Comparison of ENCODE assay signal across 19 cellular contexts in the genomic region with DNA sequence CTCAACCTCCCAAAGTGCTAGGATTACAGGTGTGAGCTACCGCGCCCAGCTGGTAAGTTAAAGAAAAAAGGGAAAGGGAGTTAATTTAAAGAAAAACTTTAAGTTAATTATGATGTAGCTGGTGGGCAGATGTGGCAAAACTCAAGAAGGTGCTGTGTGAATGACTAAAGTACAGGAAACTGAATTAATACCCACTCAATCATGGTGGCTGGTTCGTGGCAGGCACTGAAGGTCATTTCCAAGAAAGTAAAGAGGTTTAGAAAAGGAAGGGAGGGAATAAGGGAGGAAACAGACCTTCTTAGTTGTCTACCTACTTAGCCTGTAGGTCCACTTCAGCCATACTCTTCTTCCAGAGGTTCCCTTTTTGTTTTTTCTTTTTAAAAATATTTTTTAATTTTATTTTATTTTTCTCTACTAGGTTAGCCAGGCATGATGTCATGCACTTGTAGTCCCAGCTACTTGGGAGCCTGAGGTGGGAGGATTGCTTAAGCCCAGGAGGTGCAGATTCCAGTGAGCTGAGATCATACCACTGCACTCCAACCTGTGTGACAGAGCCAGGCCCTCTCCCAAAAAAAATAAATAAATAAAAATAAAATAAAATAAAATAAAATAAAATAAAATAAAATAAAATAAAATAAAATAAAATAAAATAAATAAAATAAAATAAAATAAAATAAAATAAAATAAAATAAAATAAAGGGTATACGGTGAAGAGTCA.
DNase-seq lines count a peak whose midpoint lies in the region; ATAC-seq, FAIRE-seq and TF ChIP-seq lines count a peak whose summit lies in the region.
"Had no signal": no experiment of that assay in that cellular context is flagged by ENCODE, and none has a peak within 500 bp of the region (broad histone marks: within the 10 kb centered on the region; RNA-seq: fewer than 3 reads in every experiment).

No MANE protein-coding gene starts in this region.

- peak; percentile 68 for DNase-seq in ELF-1 (ENCODE audit: low read depth, low spot score)
- peak; percentile 65 for DNase-seq in NT2/D1 (ENCODE audit: low read depth, low spot score)
- DNase-seq in epithelial cell of prostate (ENCODE audit: low read depth, low spot score): peak; percentile 31
- DNase-seq in SHP77 (lab: John Stamatoyannopoulos, UW): no peak
- no peak for DNase-seq in HTR-8/SVneo (ENCODE audit: insufficient read length, low spot score)
- DNase-seq in OCI-M1 (lab: John Stamatoyannopoulos, UW): no peak
- DNase-seq: activated gamma-delta T cell; aorta; dermis blood vessel endothelial cell; HCEC 1CT; Kasumi-1; NCI-H146; NCI-H446 treated with DMSO at 0.1 percent for 48 hours; stimulated activated naive B cell treated with anti-CD40 and anti-IgM and Interleukin-4, amounts not matched to agents 10 μg/mL and 1 μg/mL and 100 μg/mL, for 72 hours had no signal

- H3K9me3 Mint-ChIP-seq in nephron: peaks cover 3% of the 10 kb centered on the region

- no peak overlapping the region for H3K9ac ChIP-seq in NT2/D1 (ENCODE audit: insufficient read length, low read depth)

- H3K4me1 Mint-ChIP-seq in nephron: no peaks in the 10 kb centered on the region

- no peak overlapping the region for H3K4me3 ChIP-seq in NT2/D1 (ENCODE audit: insufficient read length, low read depth)
- H3K4me3 ChIP-seq: upper lobe of left lung had no signal

- H3K27ac ChIP-seq in epithelial cell of prostate: peak overlapping the region; percentile 55
- H3K27ac ChIP-seq: upper lobe of left lung had no signal

- peaks cover 3% of the 10 kb centered on the region for H3K4me1 ChIP-seq in NT2/D1 (ENCODE audit: insufficient read depth, insufficient read length)
- H3K4me1 ChIP-seq: upper lobe of left lung had no signal

- no peak overlapping the region for H3K4me3 Mint-ChIP-seq in nephron
- H3K4me3 Mint-ChIP-seq: memory B cell; stimulated activated naive B cell treated with anti-CD40 and anti-IgM and Interleukin-4, amounts not matched to agents 10 μg/mL and 1 μg/mL and 100 μg/mL, for 72 hours had no signal

- H3K27me3 ChIP-seq in NT2/D1 (ENCODE audit: insufficient read depth, insufficient read length): no peaks in the 10 kb centered on the region
- H3K27me3 ChIP-seq: neutrophil, upper lobe of left lung had no signal

- H3K27me3 Mint-ChIP-seq in nephron (ENCODE audit: low read depth): no peaks in the 10 kb centered on the region
- H3K27me3 Mint-ChIP-seq: memory B cell had no signal

- no peak for ATAC-seq in GM21515 (IDR thresholded peaks at IDR 0.05; ENCODE audit: unreplicated experiment)
- ATAC-seq: stimulated activated naive B cell treated with anti-CD40 and anti-IgM and Interleukin-4, amounts not matched to agents 10 μg/mL and 1 μg/mL and 100 μg/mL, for 72 hours had no signal

- no peak for TF ChIP-seq CTCF in nephron (IDR thresholded peaks at IDR 0.05; ENCODE audit: unreplicated experiment in 3 of 3)

- H3K9me3 ChIP-seq in NT2/D1 (ENCODE audit: insufficient read depth, low read length): no peaks in the 10 kb centered on the region
- H3K9me3 ChIP-seq: neutrophil, upper lobe of left lung had no signal

- no peaks in the 10 kb centered on the region for H3K36me3 Mint-ChIP-seq in nephron (ENCODE audit: low read depth)

- H3K27ac Mint-ChIP-seq in nephron: peak overlapping the region in 2 of 3 experiments; percentile 48 to 82
- H3K27ac Mint-ChIP-seq: memory B cell; stimulated activated naive B cell treated with anti-CD40 and anti-IgM and Interleukin-4, amounts not matched to agents 10 μg/mL and 1 μg/mL and 100 μg/mL, for 72 hours had no signal

- FAIRE-seq in HTR-8/SVneo (lab: Jason Lieb, UNC): no peak

- no peaks in the 10 kb centered on the region for H3K36me3 ChIP-seq in NT2/D1 (ENCODE audit: insufficient read depth, insufficient read length, low read length)
- H3K36me3 ChIP-seq: neutrophil, upper lobe of left lung had no signal

Comparison
In these comparisons a context has a peak if more than half of its experiments do, and no peak if none do; other contexts are left out.
1. DNase-seq: peak in ELF-1 (single experiment), NT2/D1 (single experiment) and epithelial cell of prostate (single experiment); none in SHP77 (0 of 2), HTR-8/SVneo (single experiment) and OCI-M1 (single experiment).